8 cellular contexts compared by ENCODE assay signal in the genomic region with DNA sequence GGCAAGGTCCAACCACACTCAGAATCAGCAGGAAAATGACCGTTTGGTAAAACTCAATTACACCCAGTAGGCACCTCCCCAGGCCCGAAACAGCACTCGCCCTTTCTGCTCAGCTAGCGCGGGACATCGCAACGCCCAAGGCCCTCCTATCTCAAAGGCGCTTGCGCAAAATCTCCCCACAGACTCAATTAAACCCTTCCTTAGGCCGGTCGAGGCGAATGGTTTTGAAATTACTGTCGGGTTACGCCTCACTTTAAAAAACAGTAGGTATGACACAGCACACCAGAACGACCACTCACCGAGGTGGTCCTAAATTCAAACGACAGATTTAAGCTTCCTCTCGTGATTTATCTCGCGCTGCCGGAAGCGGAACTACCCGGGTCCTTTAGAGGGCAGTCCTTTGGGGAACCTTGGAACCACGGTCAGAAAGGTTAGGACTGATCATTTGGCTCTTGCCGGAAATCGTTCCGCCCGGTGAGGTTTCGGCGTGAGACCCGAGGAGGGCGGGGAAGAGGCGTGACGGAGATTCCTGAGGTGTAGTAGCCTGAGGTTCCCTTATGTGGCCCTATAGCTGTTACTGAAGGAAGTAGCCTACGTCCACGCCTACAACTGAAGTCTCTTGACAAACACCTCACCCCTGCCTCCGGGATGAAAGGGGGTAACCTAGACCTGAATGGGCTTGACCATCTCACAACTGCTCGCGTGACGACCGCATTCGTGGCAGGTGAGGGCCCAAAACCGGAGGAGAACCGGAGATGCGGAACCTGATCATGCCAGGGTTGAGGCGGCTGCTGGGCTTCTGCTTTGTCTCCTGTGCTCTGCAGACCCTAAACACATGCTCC. TPM values are rescaled to one million over a fixed set of nuclear protein-coding genes. Genes with fewer than 3 reads are reported as not detected.
DNase-seq lines count a peak whose midpoint lies in the region; ATAC-seq and TF ChIP-seq lines count a peak whose summit lies in the region.

Gene GIN1, minus strand, starts transcription at position 374 of the 842 bp plus-strand sequence. CDS start 11,431 bp downstream, outside the sequence.
Gene PPIP5K2, plus strand, starts transcription at position 537 of the 842 bp plus-strand sequence. CDS start 9,289 bp downstream, outside the sequence.

- intact Hi-C loops in psoas muscle (cut with DNase I): loop anchor here in 1 of 2 donors (10.0 kb wide), 1 partner anchor 365 kb away; the partner anchor contains the start of gene PAM
- intact Hi-C loops in uterus (cut with DNase I; ENCODE audit: low total_unique reads): no loop called here

- H3K9me3 ChIP-seq in right atrium auricular region: no peaks in the 10 kb centered on the region
- no peaks in the 10 kb centered on the region for H3K9me3 ChIP-seq in psoas muscle
- no peaks in the 10 kb centered on the region for H3K9me3 ChIP-seq in uterus

- ATAC-seq in GM18498 (IDR thresholded peaks at IDR 0.05; ENCODE audit: unreplicated experiment): peak; percentile 94
- ATAC-seq in HG02938 (IDR thresholded peaks at IDR 0.05; ENCODE audit: unreplicated experiment): peak; percentile 92
- ATAC-seq in psoas muscle: peak; percentile 98 to 100 (median 99)

- no peak for TF ChIP-seq CTCF in right atrium auricular region (IDR thresholded peaks at IDR 0.05)
- TF ChIP-seq CTCF in psoas muscle (IDR thresholded peaks at IDR 0.05): no peak
- TF ChIP-seq CTCF in uterus (IDR thresholded peaks at IDR 0.05): peak in 1 of 4 experiments; percentile 9

- H3K4me3 ChIP-seq in right atrium auricular region (peak within 1 kb of the TSS; percentile 78 to 92), psoas muscle (peak within 1 kb of the TSS; percentile 89), uterus (peak within 1 kb of the TSS; percentile 61 to 78)

- TF ChIP-seq POLR2A in uterus (IDR thresholded peaks at IDR 0.05): peak; percentile 58 to 61

- H3K36me3 ChIP-seq in right atrium auricular region (no peaks in the 10 kb centered on the region), psoas muscle (ENCODE audit: insufficient read depth in 1 of 2, low read depth in 1 of 2) (no peaks in the 10 kb centered on the region), uterus (no peaks in the 10 kb centered on the region)

- H3K27ac ChIP-seq in right atrium auricular region (peak within 1 kb of the TSS; percentile 91 to 94), psoas muscle (peak within 1 kb of the TSS; percentile 92), uterus (peak within 1 kb of the TSS; percentile 88 to 94)

- 0% methylated on average over 46 of the region's 46 CpGs for WGBS in psoas muscle, 3 donors

- H3K4me1 ChIP-seq in right atrium auricular region (peaks cover 0 to 19% of the 10 kb centered on the region in 2 donors), psoas muscle (peaks cover 38% of the 10 kb centered on the region), uterus (peaks cover 0 to 9% of the 10 kb centered on the region in 2 donors)

- H3K27me3 ChIP-seq in right atrium auricular region (no peaks in the 10 kb centered on the region), psoas muscle (ENCODE audit: insufficient read depth in 3 of 3, low read length in 2 of 3) (no peaks in the 10 kb centered on the region), uterus (no peaks in the 10 kb centered on the region)

- DNase-seq in NCI-H187 (lab: John Stamatoyannopoulos, UW) (peak; percentile 92 to 93), T-helper 2 cell (peak; percentile 84 to 99 (median 95)), anterior cingulate cortex (lab: John Stamatoyannopoulos, UW) (peak; percentile 77 to 98 (median 93)), right atrium auricular region (ENCODE audit: low spot score) (peak; percentile 97), psoas muscle (peak; percentile 95 to 97), uterus (peak; percentile 94 to 97)

RNA-seq across cellular contexts. Expression of gene GIN1, which starts in this region (rescaled TPM):
- total RNA-seq in right atrium auricular region (1 to 10 TPM; 5.0 to 8.9 TPM), psoas muscle (10 to 100 TPM in 3 of 4 donors, 1 to 10 TPM in 1; 9.4 to 12.5 (median 11.8) TPM), uterus (10 to 100 TPM in 3 of 4 donors, 1 to 10 TPM in 1; 10.0 to 14.5 (median 12.6) TPM)
- polyA plus RNA-seq in psoas muscle: 10 to 100 TPM in 1 of 3 donors, 1 to 10 TPM in 2; 7.8 to 12.1 (median 8.9) TPM

RNA-seq across cellular contexts. Expression of gene PPIP5K2, which starts in this region (rescaled TPM):
- total RNA-seq in right atrium auricular region (10 to 100 TPM; 17.9 to 37.5 TPM), psoas muscle (10 to 100 TPM in 1 of 4 donors, 1 to 10 TPM in 3; 7.4 to 11.0 (median 8.9) TPM), uterus (100 to 1,000 TPM in 1 of 4 donors, 10 to 100 TPM in 3; 31.5 to 120 (median 61.8) TPM)
- 1 to 10 TPM; 4.5 to 6.6 (median 6.5) TPM for polyA plus RNA-seq in psoas muscle

Comparison
In these comparisons a context has a peak if more than half of its experiments do, and no peak if none do; other contexts are left out.
1. Peak in every context shown above with its lines: DNase-seq, ATAC-seq, H3K4me3 ChIP-seq and H3K27ac ChIP-seq.